Comparison of ENCODE assay signal across 23 cellular contexts in genomic region chr17:66427134-66427533, GRCh38.
"Had no signal": no experiment of that assay in that cellular context is flagged by ENCODE, and none has a peak within 500 bp of the region (broad histone marks: within the 10 kb centered on the region; RNA-seq: fewer than 3 reads in every experiment).

No MANE protein-coding gene starts in this region.

- H3K9me3 ChIP-seq: esophagus muscularis mucosa, gastroesophageal sphincter, left lung, mucosa of descending colon, prostate gland, right atrium auricular region, sigmoid colon, thoracic aorta, tibial nerve, upper lobe of left lung had no signal

- H3K27ac Mint-ChIP-seq: mesothelial cell of epicardium, naive B cell, nephron, neural progenitor cell had no signal

- H2AFZ ChIP-seq: hepatocyte, neural progenitor cell had no signal

- H3K4me3 ChIP-seq: coronary artery, esophagus muscularis mucosa, gastroesophageal sphincter, heart left ventricle, hepatocyte, left lung, mucosa of descending colon, neural progenitor cell, prostate gland, right atrium auricular region, sigmoid colon, thoracic aorta, tibial nerve, upper lobe of left lung had no signal

- ATAC-seq: foreskin keratinocyte, gastroesophageal sphincter, heart left ventricle had no signal

- H3K27me3 ChIP-seq: esophagus muscularis mucosa, foreskin keratinocyte, gastroesophageal sphincter, heart left ventricle, hepatocyte, left lung, neural progenitor cell, right atrium auricular region, sigmoid colon, tibial nerve, upper lobe of left lung had no signal

- FAIRE-seq: endothelial cell of umbilical vein, kidney, urothelium cell line had no signal

- H3K4me1 ChIP-seq: prostate gland had no signal

- DNase-seq: foreskin keratinocyte, heart left ventricle, kidney, left lung, mesenchymal stem cell, naive B cell, upper lobe of left lung had no signal

- H3K4me2 ChIP-seq: hepatocyte, neural progenitor cell had no signal

- H3K4me3 Mint-ChIP-seq: mesothelial cell of epicardium; naive B cell; nephron; neural progenitor cell; stimulated activated effector memory CD8-positive, alpha-beta T cell treated with anti-CD3 and anti-CD28 coated beads, Interleukin-12 subunit alpha, Interleukin-12 subunit beta, amount 100 ng/mL, for 72 hours had no signal

- H3K27ac ChIP-seq: coronary artery, esophagus muscularis mucosa, foreskin keratinocyte, gastroesophageal sphincter, heart left ventricle, hepatocyte, left lung, neural progenitor cell, prostate gland, right atrium auricular region, sigmoid colon, thoracic aorta, tibial nerve, upper lobe of left lung had no signal

- H3K36me3 Mint-ChIP-seq: mesothelial cell of epicardium had no signal

- H3K9me3 Mint-ChIP-seq: stimulated activated effector memory CD8-positive, alpha-beta T cell treated with anti-CD3 and anti-CD28 coated beads, Interleukin-12 subunit alpha, Interleukin-12 subunit beta, amount 100 ng/mL, for 72 hours had no signal

- H3K9ac ChIP-seq: neural progenitor cell had no signal

- H3K36me3 ChIP-seq: esophagus muscularis mucosa, gastroesophageal sphincter, heart left ventricle, left lung, neural progenitor cell, prostate gland, right atrium auricular region, sigmoid colon, thoracic aorta, tibial nerve, upper lobe of left lung had no signal
